In the genomic region with DNA sequence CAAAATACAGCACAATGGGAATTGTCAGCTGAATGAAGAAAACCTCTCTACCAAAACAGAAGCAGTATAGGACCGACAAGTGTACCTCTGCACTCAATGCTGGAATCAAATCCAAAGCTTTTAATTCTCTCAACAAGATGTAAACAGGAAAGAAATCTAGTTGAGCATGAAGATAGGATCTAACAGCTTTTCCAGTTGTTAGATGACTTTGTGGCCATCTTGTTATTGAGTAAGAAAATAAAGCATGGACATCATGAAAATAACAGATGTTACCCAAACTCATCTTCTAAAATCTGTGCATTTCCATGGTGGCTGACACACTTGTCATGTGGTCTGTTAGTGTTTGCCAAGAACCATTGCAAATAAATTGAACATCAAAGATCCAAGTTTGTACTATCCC, we compare ENCODE assay signal across 21 cellular contexts. TPM values are rescaled to one million over a fixed set of nuclear protein-coding genes. Genes with fewer than 3 reads are reported as not detected.
DNase-seq lines count a peak whose midpoint lies in the region; ATAC-seq, FAIRE-seq and TF ChIP-seq lines count a peak whose summit lies in the region.
"Had no signal": no experiment of that assay in that cellular context is flagged by ENCODE, and none has a peak within 500 bp of the region (broad histone marks: within the 10 kb centered on the region; RNA-seq: fewer than 3 reads in every experiment).

No MANE protein-coding gene starts in this region.

- WGBS in lower leg skin, 2 donors = 78 to 82% methylated on average over 1 of the region's 1 CpG

- H3K36me3 ChIP-seq in mucosa of descending colon (ENCODE audit: low read depth) = peaks cover 5% of the 10 kb centered on the region

- H3K27me3 Mint-ChIP-seq in natural killer cell (ENCODE audit: low read depth in 2 of 2) = no peaks in the 10 kb centered on the region
- no peaks in the 10 kb centered on the region for H3K27me3 Mint-ChIP-seq in natural killer cell treated with Interleukin-12 subunit alpha and Interleukin-12 subunit beta and Interleukin-15 and Interleukin-18, amount 100 ng/mL, for 72 hours

- H3K36me3 Mint-ChIP-seq in natural killer cell = peaks cover 35% of the 10 kb centered on the region
- H3K36me3 Mint-ChIP-seq in natural killer cell treated with Interleukin-12 subunit alpha and Interleukin-12 subunit beta and Interleukin-15 and Interleukin-18, amount 100 ng/mL, for 72 hours = peaks cover 44% of the 10 kb centered on the region

- DNase-seq in natural killer cell (no peak), globus pallidus (ENCODE audit: low spot score) (peak; percentile 53), lower leg skin (ENCODE audit: low spot score in 2 of 2) (no peak), H54 (ENCODE audit: insufficient read length, low spot score) (no peak), mucosa of descending colon (no peak)
- DNase-seq in natural killer cell treated with Interleukin-12 subunit alpha and Interleukin-12 subunit beta and Interleukin-15 and Interleukin-18, amount 100 ng/mL, for 72 hours (ENCODE audit: low spot score) = no peak
- DNase-seq: BE2C, DMS 273 treated with DMSO at 0.1 percent for 48 hours, DMS79 treated with DMSO at 0.1 percent for 48 hours, H9, MV-4-11, NCI-H1105 treated with DMSO at 0.1 percent for 48 hours, NCI-H2081 treated with DMSO at 0.1 percent for 48 hours, NCI-H446, NCI-H526, OCI-M1, RPMI8226, SHP77 had no signal

- TF ChIP-seq POLR2A in lower leg skin (IDR thresholded peaks at IDR 0.05) (no peak), H54 (IDR thresholded peaks at IDR 0.05; ENCODE audit: low read depth, low read length) (no peak)

- H3K27ac ChIP-seq in angular gyrus (ENCODE audit: low read depth, low read length) (peak overlapping the region; percentile 66), temporal lobe (ENCODE audit: low read depth, low read length) (peak overlapping the region; percentile 67)

- ATAC-seq in natural killer cell = no peak
- no peak for ATAC-seq in natural killer cell treated with Interleukin-12 subunit alpha and Interleukin-12 subunit beta and Interleukin-15 and Interleukin-18, amount 100 ng/mL, for 72 hours
- ATAC-seq in mucosa of descending colon = no peak

- peaks cover 0 to 4% of the 10 kb centered on the region in 2 donors for H3K4me1 Mint-ChIP-seq in natural killer cell
- H3K4me1 Mint-ChIP-seq in natural killer cell treated with Interleukin-12 subunit alpha and Interleukin-12 subunit beta and Interleukin-15 and Interleukin-18, amount 100 ng/mL, for 72 hours (ENCODE audit: low read depth in 2 of 2) = peaks cover 3 to 9% of the 10 kb centered on the region in 2 donors
- H3K4me1 Mint-ChIP-seq: H9 had no signal

- intact Hi-C loops in natural killer cell (cut with micrococcal nuclease) (loop anchor here (10.0 kb wide), 1 partner anchor 414 kb away; no protein-coding TSS in a partner anchor), lower leg skin (cut with DNase I; ENCODE audit: low total_unique reads) (no loop called here), mucosa of descending colon (cut with DNase I, micrococcal nuclease) (no loop called here)

- TF ChIP-seq CTCF in natural killer cell (IDR thresholded peaks at IDR 0.05) = no peak
- TF ChIP-seq CTCF in lower leg skin (IDR thresholded peaks at IDR 0.05) = no peak
- TF ChIP-seq CTCF in mucosa of descending colon (IDR thresholded peaks at IDR 0.05) = no peak

- H3K4me3 ChIP-seq in lower leg skin (ENCODE audit: low read depth, poor library complexity, severe bottlenecking) = no peak overlapping the region
- H3K4me3 ChIP-seq in mucosa of descending colon = no peak overlapping the region

- no peaks in the 10 kb centered on the region for H3K9me3 Mint-ChIP-seq in natural killer cell
- no peaks in the 10 kb centered on the region for H3K9me3 Mint-ChIP-seq in natural killer cell treated with Interleukin-12 subunit alpha and Interleukin-12 subunit beta and Interleukin-15 and Interleukin-18, amount 100 ng/mL, for 72 hours
- H3K9me3 Mint-ChIP-seq: H9 had no signal

- peak overlapping the region; percentile 8 to 13 for H3K27ac Mint-ChIP-seq in natural killer cell
- no peak overlapping the region for H3K27ac Mint-ChIP-seq in natural killer cell treated with Interleukin-12 subunit alpha and Interleukin-12 subunit beta and Interleukin-15 and Interleukin-18, amount 100 ng/mL, for 72 hours
- H3K27ac Mint-ChIP-seq: H9 had no signal

- H3K4me1 ChIP-seq in mucosa of descending colon (ENCODE audit: low read depth) = no peaks in the 10 kb centered on the region
- H3K4me1 ChIP-seq: BE2C had no signal

- no peak overlapping the region for H3K4me3 Mint-ChIP-seq in natural killer cell
- no peak overlapping the region for H3K4me3 Mint-ChIP-seq in natural killer cell treated with Interleukin-12 subunit alpha and Interleukin-12 subunit beta and Interleukin-15 and Interleukin-18, amount 100 ng/mL, for 72 hours
- H3K4me3 Mint-ChIP-seq: H9 had no signal

- no peaks in the 10 kb centered on the region for H3K9me3 ChIP-seq in mucosa of descending colon
- H3K9me3 ChIP-seq: BE2C had no signal

- FAIRE-seq in H54 (lab: Jason Lieb, UNC) = no peak
- FAIRE-seq: A204.1 had no signal

RNA-seq across cellular contexts. Expression of a gene that starts 34.7 kb away (rescaled TPM):
- total RNA-seq in natural killer cell = 100 to 1,000 TPM; 151 to 177 (median 168) TPM
- 10 to 100 TPM; 74.0 to 92.2 TPM for total RNA-seq in natural killer cell treated with Interleukin-12 subunit alpha and Interleukin-12 subunit beta and Interleukin-15 and Interleukin-18, amount 100 ng/mL, for 72 hours
- total RNA-seq in temporal lobe = 61.0 TPM
- total RNA-seq in lower leg skin = 10 to 100 TPM; 33.2 to 86.4 (median 52.7) TPM
- 10 to 100 TPM; 55.7 to 67.8 (median 66.5) TPM for total RNA-seq in mucosa of descending colon

Comparison
In these comparisons a context has a peak if more than half of its experiments do, and no peak if none do; other contexts are left out.
1. H3K27ac Mint-ChIP-seq: peak in natural killer cell (2 of 2); none in natural killer cell treated with Interleukin-12 subunit alpha and Interleukin-12 subunit beta and Interleukin-15 and Interleukin-18, amount 100 ng/mL, for 72 hours (0 of 2).